Comparison of ENCODE assay signal across 1 cellular context in genomic region chr1:162753998-162754585, GRCh38.
TF ChIP-seq lines count a peak whose summit lies in the region.

No MANE protein-coding gene starts in this region.

TF ChIP-seq in IMR-90, 13 proteins besides CTCF, POLR2A, EP300 and RAD21:
- no peak for TF ChIP-seq RFX5 (IDR thresholded peaks at IDR 0.05; ENCODE audit: low read depth, low read length)
- no peak for TF ChIP-seq ELK1 (IDR thresholded peaks at IDR 0.05; ENCODE audit: borderline replicate concordance, low read depth, low read length)
- no peak for TF ChIP-seq MAZ (IDR thresholded peaks at IDR 0.05; ENCODE audit: borderline replicate concordance, low read depth, low read length)
- TF ChIP-seq MXI1 (IDR thresholded peaks at IDR 0.05; ENCODE audit: borderline replicate concordance, low read depth, low read length) = no peak
- TF ChIP-seq CHD1 (IDR thresholded peaks at IDR 0.05; ENCODE audit: low read depth, low read length) = no peak
- no peak for TF ChIP-seq RCOR1 (IDR thresholded peaks at IDR 0.05; ENCODE audit: insufficient replicate concordance, low read length)
TF ChIP-seq in IMR-90: peak in this region for 0.
